ENCODE assay signal across 17 cellular contexts in genomic region chr1:150441121-150441520, GRCh38. TPM values are rescaled to one million over a fixed set of nuclear protein-coding genes. Genes with fewer than 3 reads are reported as not detected.
A peak's percentile ranks its signal among the peaks of the same experiment; 100 is the strongest.
DNase-seq lines count a peak whose midpoint lies in the region; ATAC-seq, FAIRE-seq and TF ChIP-seq lines count a peak whose summit lies in the region.
"Had no signal": no experiment of that assay in that cellular context is flagged by ENCODE, and none has a peak within 500 bp of the region (broad histone marks: within the 10 kb centered on the region; RNA-seq: fewer than 3 reads in every experiment).

No MANE protein-coding gene starts in this region.

- no peak overlapping the region for H3K14ac ChIP-seq in mesenchymal stem cell (ENCODE audit: low read length in 2 of 2)

- no peak overlapping the region for H3K23ac ChIP-seq in mesenchymal stem cell (ENCODE audit: low read length in 2 of 2)

- H3K4me1 Mint-ChIP-seq in T-helper 17 cell: peaks cover 10% of the 10 kb centered on the region

- H4K20me1 ChIP-seq in OCI-LY7 (ENCODE audit: insufficient read depth, low read length): no peaks in the 10 kb centered on the region

- no peaks in the 10 kb centered on the region for H3K27me3 ChIP-seq in mesenchymal stem cell (ENCODE audit: control insufficient read depth in 1 of 2, insufficient read depth in 1 of 2, low read length in 2 of 2)
- H3K27me3 ChIP-seq: BLaER1 had no signal

- H3K4ac ChIP-seq in mesenchymal stem cell (ENCODE audit: low read depth in 1 of 2, low read length in 2 of 2): no peak overlapping the region

- POLR2A ChIA-PET in OCI-LY7 (lab: Charles Lee): interaction anchor here (0.7 to 1.1 kb wide), 3 partner anchors 12 to 581 kb away, joined by 3 to 4 read pairs (median 3); no protein-coding TSS in a partner anchor

- H3K36me3 ChIP-seq in mesenchymal stem cell (ENCODE audit: control insufficient read depth in 1 of 2, insufficient read depth in 2 of 2, low read depth in 1 of 2, low read length in 2 of 2) (peaks cover 6 to 59% of the 10 kb centered on the region in 2 experiments), OCI-LY7 (ENCODE audit: insufficient read depth, low read length) (peaks cover 72% of the 10 kb centered on the region)

- no peaks in the 10 kb centered on the region for H3K27me3 Mint-ChIP-seq in T-helper 17 cell

- no peak overlapping the region for H2BK5ac ChIP-seq in mesenchymal stem cell (ENCODE audit: low read depth, low read length, poor library complexity, severe bottlenecking)

- no peak for TF ChIP-seq CTCF in OCI-LY7 (conservative IDR thresholded peaks at IDR 0.05; ENCODE audit: low read length)

- H3K9ac ChIP-seq in mesenchymal stem cell (ENCODE audit: low read length): no peak overlapping the region
- H3K9ac ChIP-seq: BLaER1 had no signal

- peaks cover 2% of the 10 kb centered on the region for H3K36me3 Mint-ChIP-seq in T-helper 17 cell (ENCODE audit: low read depth)

- no peaks in the 10 kb centered on the region; the same call in 1 of the 2 replicates for H3K79me2 ChIP-seq in OCI-LY7 (ENCODE audit: insufficient read depth, low read depth, low read length)

- H3K4me3 ChIP-seq in mesenchymal stem cell (ENCODE audit: insufficient read depth in 1 of 2, low read depth in 1 of 2, low read length in 2 of 2) (no peak overlapping the region), OCI-LY7 (ENCODE audit: low read depth, low read length, poor library complexity, severe bottlenecking) (no peak overlapping the region)
- H3K4me3 ChIP-seq: BLaER1, HAP-1, K562 had no signal

- H3K4me3 Mint-ChIP-seq in T-helper 17 cell: no peak overlapping the region

- H4K91ac ChIP-seq in mesenchymal stem cell (ENCODE audit: low read length): no peak overlapping the region

- no TSS peak for BruUV-seq in OCI-LY7 (replicated peaks; lab: Mats Ljungman, UMichigan)

- peak overlapping the region; percentile 9 for H3K27ac Mint-ChIP-seq in T-helper 17 cell

- no peak overlapping the region for H2AFZ ChIP-seq in mesenchymal stem cell (ENCODE audit: low read depth, low read length)
- H2AFZ ChIP-seq in OCI-LY7 (ENCODE audit: low read length): no peak overlapping the region

- FAIRE-seq in A204.1 (lab: Jason Lieb, UNC): peak; percentile 14
- FAIRE-seq: GM12892, GM19239, H1, K562 had no signal

- no peak overlapping the region for H3K4me2 ChIP-seq in mesenchymal stem cell (ENCODE audit: low read length, poor library complexity, severe bottlenecking)
- no peak overlapping the region for H3K4me2 ChIP-seq in OCI-LY7 (ENCODE audit: low read length)
- H3K4me2 ChIP-seq: BLaER1 had no signal

- H3K9me2 ChIP-seq in OCI-LY7 (ENCODE audit: insufficient read depth, low read length): no peaks in the 10 kb centered on the region

- H3K79me1 ChIP-seq in mesenchymal stem cell (replicated peaks; ENCODE audit: low read length, poor library complexity, severe bottlenecking): peaks cover 19% of the 10 kb centered on the region

- H2BK12ac ChIP-seq in mesenchymal stem cell (ENCODE audit: low read length in 2 of 2): no peak overlapping the region

- ATAC-seq in T-helper 17 cell: no peak
- no peak for ATAC-seq in HG02759 (IDR thresholded peaks at IDR 0.05; ENCODE audit: unreplicated experiment)
- ATAC-seq: K562 had no signal

- no peak overlapping the region for H2BK15ac ChIP-seq in mesenchymal stem cell (ENCODE audit: low read depth, poor library complexity, severe bottlenecking)

- no peak overlapping the region for H3K18ac ChIP-seq in mesenchymal stem cell (ENCODE audit: low read depth in 1 of 2, low read length in 2 of 2)

- no peak overlapping the region for H2AK5ac ChIP-seq in mesenchymal stem cell (ENCODE audit: low read length, severe bottlenecking)

- CTCF ChIA-PET in OCI-LY7 (lab: Charles Lee; ENCODE audit: unreplicated experiment): no interaction called here

- no peak overlapping the region for H2BK120ac ChIP-seq in mesenchymal stem cell (ENCODE audit: low read depth, low read length)

- DNase-seq in Ammon's horn (ENCODE audit: low spot score) (peak; percentile 8), T-helper 17 cell (no peak), mesenchymal stem cell (peak; percentile 41), OCI-LY7 (ENCODE audit: low spot score) (no peak), NCI-H1436 treated with DMSO at 0.1 percent for 48 hours (lab: John Stamatoyannopoulos, UW) (no peak)
- DNase-seq: Calu3, DND-41, GDM1 had no signal

- H3K4me1 ChIP-seq in mesenchymal stem cell (ENCODE audit: control insufficient read depth, insufficient read depth, low read depth, low read length) (no peaks in the 10 kb centered on the region), OCI-LY7 (ENCODE audit: insufficient read depth, low read length, poor library complexity, severe bottlenecking) (no peaks in the 10 kb centered on the region)
- H3K4me1 ChIP-seq: BLaER1, HAP-1 had no signal

- no peaks in the 10 kb centered on the region for H3K9me3 ChIP-seq in T-helper 17 cell (ENCODE audit: control insufficient read depth, low read length, poor library complexity, severe bottlenecking)
- H3K9me3 ChIP-seq in mesenchymal stem cell (ENCODE audit: control insufficient read depth, low read length): no peaks in the 10 kb centered on the region
- no peaks in the 10 kb centered on the region for H3K9me3 ChIP-seq in OCI-LY7 (ENCODE audit: low read length)
- H3K9me3 ChIP-seq: HAP-1 had no signal

- no peak overlapping the region for H3K27ac ChIP-seq in mesenchymal stem cell (ENCODE audit: low read length, poor library complexity, severe bottlenecking)
- no peak overlapping the region for H3K27ac ChIP-seq in OCI-LY7 (ENCODE audit: low read depth, low read length, poor library complexity, severe bottlenecking)
- H3K27ac ChIP-seq: BLaER1, HL-60 had no signal

- intact Hi-C loops in OCI-LY7 (cut with micrococcal nuclease; ENCODE audit: unreplicated experiment): no loop called here

- H4K8ac ChIP-seq in mesenchymal stem cell (ENCODE audit: low read length): no peak overlapping the region

- WGBS in mesenchymal stem cell: 18% methylated on average over 2 of the region's 2 CpGs

RNA-seq across cellular contexts. Expression of gene TARS2, which starts 46.1 kb away (rescaled TPM):
- total RNA-seq in T-helper 17 cell (10 to 100 TPM; 28.5 to 32.9 TPM), OCI-LY7 (2022) (55.3 and 62.5 TPM in 2 replicates)
- 8.9 TPM for polyA plus RNA-seq in mesenchymal stem cell (2013, experiment 1 of 2)
- 7.9 TPM for polyA plus RNA-seq in mesenchymal stem cell (2013, experiment 2 of 2)
- total RNA-seq in OCI-LY7 (2014; rRNA removed; shearing (Covaris generic)): 29.4 and 42.0 TPM in 2 replicates

Comparison
In these comparisons a context has a peak if more than half of its experiments do, and no peak if none do; other contexts are left out.
1. DNase-seq: peak in Ammon's horn (single experiment) and mesenchymal stem cell (single experiment); none in T-helper 17 cell (0 of 3), OCI-LY7 (single experiment) and NCI-H1436 treated with DMSO at 0.1 percent for 48 hours (single experiment).